9 cellular contexts compared by ENCODE assay signal in genomic region chr5:181170237-181170830, GRCh38. TPM values are rescaled to one million over a fixed set of nuclear protein-coding genes. Genes with fewer than 3 reads are reported as not detected.
DNase-seq lines count a peak whose midpoint lies in the region; FAIRE-seq and TF ChIP-seq lines count a peak whose summit lies in the region.
"Had no signal": no experiment of that assay in that cellular context is flagged by ENCODE, and none has a peak within 500 bp of the region (broad histone marks: within the 10 kb centered on the region; RNA-seq: fewer than 3 reads in every experiment).

No MANE protein-coding gene starts in this region.

- no peaks in the 10 kb centered on the region for H3K36me3 Mint-ChIP-seq in activated T-cell treated with anti-CD3 and anti-CD28 coated beads, Interleukin-2, amount 50 U/mL, for 24 hours (ENCODE audit: low read depth)

- peaks cover 84% of the 10 kb centered on the region for H3K27me3 Mint-ChIP-seq in activated T-cell treated with anti-CD3 and anti-CD28 coated beads, Interleukin-2, amount 50 U/mL, for 24 hours

- H3K4me2 ChIP-seq in OCI-LY3 (ENCODE audit: low read length) = peak overlapping the region; percentile 81

- peak overlapping the region; percentile 75 for H3K4me3 ChIP-seq in OCI-LY3 (ENCODE audit: low read length)
- peak overlapping the region; percentile 40 for H3K4me3 ChIP-seq in epithelial cell of proximal tubule (ENCODE audit: low read depth, low read length)
- H3K4me3 ChIP-seq in retinal pigment epithelial cell (ENCODE audit: low read length) = peak overlapping the region; percentile 40

- H3K4me1 ChIP-seq in OCI-LY3 (ENCODE audit: low read length) = peaks cover 22% of the 10 kb centered on the region

- FAIRE-seq in urothelium cell line (lab: Jason Lieb, UNC) = no peak

- peaks cover 75% of the 10 kb centered on the region for H3K4me1 Mint-ChIP-seq in activated T-cell treated with anti-CD3 and anti-CD28 coated beads, Interleukin-2, amount 50 U/mL, for 24 hours (ENCODE audit: low read depth)

- H3K4me3 Mint-ChIP-seq in activated T-cell treated with anti-CD3 and anti-CD28 coated beads, Interleukin-2, amount 50 U/mL, for 24 hours = peak overlapping the region; percentile 42

- no peak overlapping the region for H3K27ac ChIP-seq in OCI-LY3 (ENCODE audit: low read length)

- H3K27ac Mint-ChIP-seq in activated T-cell treated with anti-CD3 and anti-CD28 coated beads, Interleukin-2, amount 50 U/mL, for 24 hours = peak overlapping the region; percentile 90

- no peak for DNase-seq in activated T-cell treated with anti-CD3 and anti-CD28 coated beads, Interleukin-2, amount 50 U/mL, for 24 hours
- DNase-seq in activated T-cell treated with anti-CD3 and anti-CD28 coated beads, Interleukin-2, amount 50 U/mL, for 48 hours = no peak
- DNase-seq in epithelial cell of proximal tubule (ENCODE audit: low read depth) (no peak), retinal pigment epithelial cell (ENCODE audit: low read depth) (no peak), NCI-H1930 (lab: John Stamatoyannopoulos, UW) (no peak), cerebellar cortex (ENCODE audit: low spot score) (no peak), urothelium cell line (ENCODE audit: low spot score) (no peak)
- DNase-seq: MM.1S had no signal

- no peak overlapping the region for H3K9ac ChIP-seq in OCI-LY3 (ENCODE audit: low read length)

- H3K79me2 ChIP-seq in OCI-LY3 (ENCODE audit: low read length) = no peaks in the 10 kb centered on the region

- H2AFZ ChIP-seq in OCI-LY3 (ENCODE audit: low read depth, low read length) = peak overlapping the region; percentile 84; the same call in 1 of the 2 replicates

- no peaks in the 10 kb centered on the region for H3K36me3 ChIP-seq in OCI-LY3 (replicated peaks; ENCODE audit: low read depth, low read length)

- H3K27me3 ChIP-seq in OCI-LY3 (ENCODE audit: low read depth, low read length) = no peaks in the 10 kb centered on the region

- TF ChIP-seq CTCF in OCI-LY3 (IDR thresholded peaks at IDR 0.05; ENCODE audit: low read depth, low read length) (no peak), epithelial cell of proximal tubule (conservative IDR thresholded peaks at IDR 0.05; ENCODE audit: low read depth, low read length) (no peak), retinal pigment epithelial cell (conservative IDR thresholded peaks at IDR 0.05; ENCODE audit: low read depth, low read length) (no peak)

- H4K20me1 ChIP-seq in OCI-LY3 (ENCODE audit: insufficient read depth, low read length) = no peaks in the 10 kb centered on the region

- peaks cover under 1% of the 10 kb centered on the region for H3K9me3 Mint-ChIP-seq in activated T-cell treated with anti-CD3 and anti-CD28 coated beads, Interleukin-2, amount 50 U/mL, for 24 hours

- no peaks in the 10 kb centered on the region for H3K9me3 ChIP-seq in OCI-LY3 (ENCODE audit: insufficient read depth, low read length)

RNA-seq across cellular contexts. Expression of gene OR2V2, which starts 22.9 kb away (rescaled TPM):
- total RNA-seq in epithelial cell of proximal tubule = not detected in 2 replicates

RNA-seq across cellular contexts. Expression of gene TRIM7, which starts 34.7 kb away (rescaled TPM):
- total RNA-seq in epithelial cell of proximal tubule = 2.7 and 14.6 TPM in 2 replicates

RNA-seq across cellular contexts. Expression of gene OR2V1, which starts 39.4 kb away (rescaled TPM):
- not detected in 2 replicates for total RNA-seq in epithelial cell of proximal tubule

RNA-seq across cellular contexts. Expression of gene TRIM41, which starts 52.7 kb away (rescaled TPM):
- total RNA-seq in epithelial cell of proximal tubule = 10.6 and 12.4 TPM in 2 replicates
